ENCODE assay signal across 8 cellular contexts in the genomic region with DNA sequence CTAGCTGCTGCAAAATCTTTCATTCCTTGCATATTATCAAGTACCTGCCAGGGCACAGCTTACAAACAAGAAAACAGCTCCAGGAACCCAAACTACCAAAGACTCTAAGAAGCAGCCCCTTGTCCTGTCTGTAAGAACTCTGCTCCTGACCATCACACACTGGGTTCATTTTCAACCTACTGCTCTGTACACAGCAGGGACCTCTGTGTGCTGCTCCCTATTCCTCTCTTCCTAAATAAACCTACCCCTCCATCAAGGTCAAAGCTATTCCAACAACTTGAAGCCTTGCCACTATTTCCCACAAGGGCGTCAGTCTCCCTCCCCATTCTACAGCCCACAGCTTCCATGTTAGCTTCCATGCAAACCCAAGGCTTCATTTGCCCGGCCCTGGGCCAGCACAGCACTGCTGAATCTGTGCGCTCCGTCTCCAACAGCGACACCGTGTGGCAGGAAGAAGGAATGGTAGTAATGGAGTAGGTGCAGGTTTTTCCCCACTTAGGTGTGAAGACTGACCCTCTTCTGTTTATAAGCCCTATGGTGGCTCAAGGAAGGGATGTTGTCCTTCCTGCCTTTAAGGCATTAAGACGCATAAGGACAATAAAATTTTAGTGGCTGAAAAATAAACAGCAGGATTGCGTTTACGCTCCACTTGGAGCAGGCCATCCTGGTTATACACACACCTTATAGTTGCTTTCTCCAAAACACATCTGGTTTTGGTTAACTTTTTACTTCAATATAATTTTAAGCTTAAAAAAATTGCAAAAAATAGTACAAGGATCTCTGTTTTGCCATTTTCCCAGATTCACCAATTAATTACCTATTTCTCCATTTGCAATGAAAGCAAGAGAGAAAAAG.
DNase-seq lines count a peak whose midpoint lies in the region; ATAC-seq and TF ChIP-seq lines count a peak whose summit lies in the region.

No MANE protein-coding gene starts in this region.

- H3K27me3 ChIP-seq in left lung: no peaks in the 10 kb centered on the region
- H3K27me3 ChIP-seq in thoracic aorta (replicated peaks; ENCODE audit: insufficient read depth): no peaks in the 10 kb centered on the region

- no peak overlapping the region for H3K27ac ChIP-seq in left lung
- H3K27ac ChIP-seq in thoracic aorta: no peak overlapping the region

- ATAC-seq in left lung (peak; percentile 96), thoracic aorta (ENCODE audit: insufficient number of reproducible peaks, low FRiP score, low read depth) (no peak), GM18502 (IDR thresholded peaks at IDR 0.05; ENCODE audit: poor library complexity, unreplicated experiment) (no peak)

- CTCF ChIA-PET in activated CD4-positive, alpha-beta T cell treated with anti-CD3 and anti-CD28 coated beads, Interleukin-2, amount 10 ng/mL, durations not matched to agents 7 days and 5 days (lab: Charles Lee): interaction anchor here (0.7 to 2.1 kb wide), 4 partner anchors 11 to 543 kb away, joined by 3 to 8 read pairs (median 4); no protein-coding TSS in a partner anchor

- H3K36me3 ChIP-seq in left lung: no peaks in the 10 kb centered on the region
- no peaks in the 10 kb centered on the region for H3K36me3 ChIP-seq in thoracic aorta

- peaks cover 2% of the 10 kb centered on the region for H3K4me1 Mint-ChIP-seq in activated CD4-positive, alpha-beta T cell treated with anti-CD3 and anti-CD28 coated beads, Interleukin-2, amount 10 ng/mL, durations not matched to agents 7 days and 5 days

- no peaks in the 10 kb centered on the region for H3K4me1 ChIP-seq in left lung
- no peaks in the 10 kb centered on the region for H3K4me1 ChIP-seq in thoracic aorta (ENCODE audit: control insufficient read depth in 1 of 2, low read depth in 2 of 2)

- H3K4me3 ChIP-seq in left lung (no peak overlapping the region), thoracic aorta (no peak overlapping the region)

- intact Hi-C loops in left lung (cut with DNase I): loop anchor here in 1 of 2 donors (5.0 to 10.0 kb wide), 2 partner anchors 183 to 541 kb away; no protein-coding TSS in a partner anchor

- peak; percentile 54 for DNase-seq in activated CD4-positive, alpha-beta T cell treated with anti-CD3 and anti-CD28 coated beads, Interleukin-2, amount 10 ng/mL, durations not matched to agents 7 days and 5 days
- no peak for DNase-seq in activated CD4-positive, alpha-beta T cell treated with anti-CD3 and anti-CD28 coated beads, Interleukin-2, amount 50 U/mL, for 1 hour
- peak; percentile 75 for DNase-seq in HK-2 (ENCODE audit: unreplicated experiment)
- DNase-seq in RPMI7951 (ENCODE audit: low read depth): peak; percentile 76
- DNase-seq in cerebellum (ENCODE audit: low spot score): peak; percentile 21
- DNase-seq in left lung: peak; percentile 74 to 89
- DNase-seq in thoracic aorta (ENCODE audit: low spot score): no peak

- TF ChIP-seq CTCF in left lung (IDR thresholded peaks at IDR 0.05): peak; percentile 51 to 87
- peak; percentile 80 for TF ChIP-seq CTCF in thoracic aorta (IDR thresholded peaks at IDR 0.05)

- H3K9me3 Mint-ChIP-seq in activated CD4-positive, alpha-beta T cell treated with anti-CD3 and anti-CD28 coated beads, Interleukin-2, amount 10 ng/mL, durations not matched to agents 7 days and 5 days: no peaks in the 10 kb centered on the region

- peaks cover 0 to 8% of the 10 kb centered on the region in 2 donors for H3K9me3 ChIP-seq in left lung
- H3K9me3 ChIP-seq in thoracic aorta: no peaks in the 10 kb centered on the region

- H3K27ac Mint-ChIP-seq in activated CD4-positive, alpha-beta T cell treated with anti-CD3 and anti-CD28 coated beads, Interleukin-2, amount 10 ng/mL, durations not matched to agents 7 days and 5 days: no peak overlapping the region

- H3K36me3 Mint-ChIP-seq in activated CD4-positive, alpha-beta T cell treated with anti-CD3 and anti-CD28 coated beads, Interleukin-2, amount 10 ng/mL, durations not matched to agents 7 days and 5 days (ENCODE audit: low read depth): no peaks in the 10 kb centered on the region

- H3K27me3 Mint-ChIP-seq in activated CD4-positive, alpha-beta T cell treated with anti-CD3 and anti-CD28 coated beads, Interleukin-2, amount 10 ng/mL, durations not matched to agents 7 days and 5 days: peaks cover 24% of the 10 kb centered on the region

- H3K4me3 Mint-ChIP-seq in activated CD4-positive, alpha-beta T cell treated with anti-CD3 and anti-CD28 coated beads, Interleukin-2, amount 10 ng/mL, durations not matched to agents 7 days and 5 days: no peak overlapping the region

- POLR2A ChIA-PET in activated CD4-positive, alpha-beta T cell treated with anti-CD3 and anti-CD28 coated beads, Interleukin-2, amount 10 ng/mL, durations not matched to agents 7 days and 5 days (lab: Charles Lee): no interaction called here

Comparison
In these comparisons a context has a peak if more than half of its experiments do, and no peak if none do; other contexts are left out.
1. DNase-seq: peak in activated CD4-positive, alpha-beta T cell treated with anti-CD3 and anti-CD28 coated beads, Interleukin-2, amount 10 ng/mL, durations not matched to agents 7 days and 5 days (single experiment), HK-2 (single experiment), RPMI7951 (single experiment), cerebellum (single experiment) and left lung (2 of 2); none in activated CD4-positive, alpha-beta T cell treated with anti-CD3 and anti-CD28 coated beads, Interleukin-2, amount 50 U/mL, for 1 hour (single experiment) and thoracic aorta (single experiment).